ENCODE assay signal across 9 cellular contexts in the genomic region with DNA sequence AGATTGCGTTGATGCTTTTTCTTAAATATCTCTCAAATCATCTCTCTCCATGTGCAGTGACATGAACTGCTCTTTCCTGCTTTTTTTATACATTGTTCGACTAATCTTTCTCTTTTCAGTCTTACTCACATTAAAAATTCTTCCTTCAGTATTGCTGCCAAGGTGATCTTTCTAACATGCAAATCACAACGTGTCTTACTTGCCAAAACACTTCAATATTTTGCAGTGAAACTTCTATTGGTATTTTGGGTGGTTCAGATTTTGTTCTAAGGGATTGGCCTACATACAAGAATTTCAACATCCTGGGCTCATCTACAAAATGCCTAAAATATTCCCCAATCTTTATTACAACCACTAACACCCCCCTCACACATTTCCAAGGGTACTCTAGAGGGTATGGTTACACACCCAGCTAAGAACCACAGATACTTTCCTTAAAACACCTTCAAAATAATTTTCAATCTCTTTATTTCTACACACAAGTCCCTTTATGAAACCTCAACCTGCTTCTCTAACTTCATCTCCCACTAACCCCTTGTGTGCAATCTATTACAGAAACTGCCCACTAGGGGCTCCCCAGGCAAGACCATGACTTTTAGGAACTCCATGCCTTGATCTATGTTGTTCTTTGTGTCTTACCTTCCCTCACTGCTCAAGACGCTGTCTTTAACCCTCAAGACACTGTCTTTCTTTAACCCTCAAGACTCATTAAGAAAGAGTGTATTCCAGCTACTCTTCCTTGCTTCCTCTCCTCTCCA. TPM values are rescaled to one million over a fixed set of nuclear protein-coding genes. Genes with fewer than 3 reads are reported as not detected.
DNase-seq lines count a peak whose midpoint lies in the region; ATAC-seq, FAIRE-seq and TF ChIP-seq lines count a peak whose summit lies in the region.
"Had no signal": no experiment of that assay in that cellular context is flagged by ENCODE, and none has a peak within 500 bp of the region (broad histone marks: within the 10 kb centered on the region; RNA-seq: fewer than 3 reads in every experiment).

No MANE protein-coding gene starts in this region.

- no peak overlapping the region for H3K4me3 ChIP-seq in HAP-1
- H3K4me3 ChIP-seq in keratinocyte (ENCODE audit: control insufficient read depth in 2 of 3, extremely low read depth in 1 of 3, insufficient read depth in 2 of 3, low read depth in 1 of 3, low read length in 3 of 3): no peak overlapping the region

- in situ Hi-C loops in HAP-1 (cut with MboI; ENCODE audit: low sequenced_read_pairs): no loop called here

- FAIRE-seq in keratinocyte (lab: Jason Lieb, UNC): no peak

- H3K9ac ChIP-seq in keratinocyte (ENCODE audit: control insufficient read depth, extremely low read depth, insufficient read depth, low read length): no peak overlapping the region

- no peak overlapping the region for H3K27ac ChIP-seq in keratinocyte (ENCODE audit: control insufficient read depth, insufficient read depth, low read length)

- no peaks in the 10 kb centered on the region for H3K9me3 ChIP-seq in HAP-1
- no peaks in the 10 kb centered on the region for H3K9me3 ChIP-seq in keratinocyte (ENCODE audit: control insufficient read depth, low read depth, low read length)

- H3K4me2 ChIP-seq in keratinocyte (ENCODE audit: control insufficient read depth, extremely low read depth, insufficient read depth, low read depth, low read length): no peak overlapping the region

- no peaks in the 10 kb centered on the region for H3K9me1 ChIP-seq in keratinocyte (ENCODE audit: control insufficient read depth, extremely low read depth, insufficient read depth, low read length)

- TF ChIP-seq CTCF in GM10266 (IDR thresholded peaks at IDR 0.05; ENCODE audit: control insufficient read depth, insufficient read depth, low read depth, missing control alignments) (peak; percentile 8), keratinocyte (optimal IDR thresholded peaks at IDR 0.05 in 1 of 3, IDR thresholded peaks at IDR 0.05 in 1 of 3, conservative IDR thresholded peaks at IDR 0.05 in 1 of 3; ENCODE audit: extremely low read depth in 1 of 3, insufficient read depth in 2 of 3, low read length in 3 of 3) (peak; percentile 39 to 42 (median 41))

- no peaks in the 10 kb centered on the region for H4K20me1 ChIP-seq in keratinocyte (ENCODE audit: control insufficient read depth, extremely low read depth, insufficient read depth, low read length)

- peaks cover 4% of the 10 kb centered on the region for H3K4me1 ChIP-seq in HAP-1
- no peaks in the 10 kb centered on the region for H3K4me1 ChIP-seq in keratinocyte (ENCODE audit: control insufficient read depth, extremely low read depth, insufficient read depth, low read length)

- H3K79me2 ChIP-seq in keratinocyte (ENCODE audit: control insufficient read depth, insufficient read depth, low read length): no peaks in the 10 kb centered on the region

- dilution Hi-C loops in keratinocyte (cut with MboI; ENCODE audit: extremely low pct_ligation_motif_present, low sequenced_read_pairs): no loop called here

- H3K27me3 ChIP-seq in HAP-1 (ENCODE audit: low read depth): no peaks in the 10 kb centered on the region
- H3K27me3 ChIP-seq in keratinocyte (ENCODE audit: control insufficient read depth, extremely low read depth, insufficient read depth, low read length): no peaks in the 10 kb centered on the region

- ATAC-seq in HG02798 (IDR thresholded peaks at IDR 0.05; ENCODE audit: poor library complexity, unreplicated experiment): no peak
- ATAC-seq: activated T-cell treated with anti-CD3 and anti-CD28 coated beads, Interleukin-2, amount 50 U/mL, for 72 hours had no signal

- H2AFZ ChIP-seq in keratinocyte (ENCODE audit: control insufficient read depth, low read length): no peak overlapping the region

- no peaks in the 10 kb centered on the region for H3K36me3 ChIP-seq in HAP-1 (replicated peaks)
- no peaks in the 10 kb centered on the region for H3K36me3 ChIP-seq in keratinocyte (ENCODE audit: control insufficient read depth in 2 of 2, extremely low read depth in 1 of 2, insufficient read depth in 2 of 2, low read length in 2 of 2)

- DNase-seq in GM10266 (ENCODE audit: extremely low spot score) (no peak), HAP-1 (ENCODE audit: low spot score in 2 of 2) (peak; percentile 19 to 26), RPMI7951 (ENCODE audit: low read depth) (peak; percentile 24), keratinocyte (ENCODE audit: low read depth, low spot score) (no peak), AG08395 (ENCODE audit: low spot score) (no peak), NCI-H2029 (lab: John Stamatoyannopoulos, UW) (no peak)
- DNase-seq in stimulated activated CD4-positive, alpha-beta T cell treated with anti-CD3 and anti-CD28 coated beads, Interleukin-2, amount 100 ng/mL, for 24 hours: no peak
- DNase-seq: activated T-cell treated with anti-CD3 and anti-CD28 coated beads, Interleukin-2, amount 50 U/mL, for 72 hours had no signal

RNA-seq across cellular contexts. Expression of gene COL3A1, which starts 50.9 kb away (rescaled TPM):
- 33.6 and 39.9 TPM in 2 replicates for total RNA-seq in RPMI7951 (2014; rRNA removed; shearing (Covaris generic))
- 0.01 to 0.03 TPM (median 0.03 TPM) in 3 replicates for polyA plus RNA-seq in keratinocyte
- polyA plus RNA-seq in keratinocyte (2011; ENCODE audit: low read depth): not detected
- polyA plus RNA-seq in keratinocyte (2011; cell fraction: cytosol; rRNA removed): 0.03 TPM in 1 of 2 replicates, not detected in the other
- polyA plus RNA-seq in keratinocyte (2011; cell fraction: nucleus; rRNA removed): 0.09 and 0.13 TPM in 2 replicates
- 0.08 TPM in 1 of 2 replicates, not detected in the other for polyA plus RNA-seq in keratinocyte (2012; ENCODE audit: low replicate concordance)
- 0.82 TPM in 1 of 3 replicates, not detected in the others for polyA minus RNA-seq in keratinocyte
- not detected for polyA minus RNA-seq in keratinocyte (2011; cell fraction: cytosol; rRNA and poly(A)+ RNA removed)
- polyA minus RNA-seq in keratinocyte (2011; cell fraction: nucleus; rRNA and poly(A)+ RNA removed): not detected in 2 replicates

Comparison
In these comparisons a context has a peak if more than half of its experiments do, and no peak if none do; other contexts are left out.
1. DNase-seq: peak in HAP-1 (2 of 2) and RPMI7951 (single experiment); none in GM10266 (single experiment), keratinocyte (single experiment), AG08395 (single experiment), NCI-H2029 (single experiment) and stimulated activated CD4-positive, alpha-beta T cell treated with anti-CD3 and anti-CD28 coated beads, Interleukin-2, amount 100 ng/mL, for 24 hours (0 of 2).